ENCODE assay signal across 23 cellular contexts in genomic region chr2:69183659-69184058, GRCh38.
DNase-seq lines count a peak whose midpoint lies in the region; ATAC-seq, FAIRE-seq and TF ChIP-seq lines count a peak whose summit lies in the region.
"Had no signal": no experiment of that assay in that cellular context is flagged by ENCODE, and none has a peak within 500 bp of the region (broad histone marks: within the 10 kb centered on the region; RNA-seq: fewer than 3 reads in every experiment).

No MANE protein-coding gene starts in this region.

- H3K9me3 ChIP-seq in Panc1 (ENCODE audit: control insufficient read depth, insufficient read depth, low read depth, low read length), result no peaks in the 10 kb centered on the region
- H3K9me3 ChIP-seq in thoracic aorta, result no peaks in the 10 kb centered on the region
- H3K9me3 ChIP-seq: BLaER1, MG63 had no signal

- intact Hi-C loops in Panc1 (cut with micrococcal nuclease; ENCODE audit: unreplicated experiment), result no loop called here
- intact Hi-C loops in dendritic cell treated with granulocyte-macrophage colony-stimulating factor and Interleukin-4, amounts not matched to agents 40 ng/mL and 50 ng/mL, for 4 days (cut with micrococcal nuclease), result no loop called here

- H3K4me3 ChIP-seq in Panc1 (ENCODE audit: low read depth in 2 of 2, low read length in 2 of 2) (no peak overlapping the region), thoracic aorta (no peak overlapping the region)
- H3K4me3 ChIP-seq: BLaER1, MG63 had no signal

- ATAC-seq in Panc1 (no peak), thoracic aorta (ENCODE audit: insufficient number of reproducible peaks, low FRiP score, low read depth) (no peak)
- ATAC-seq: CD8-positive, alpha-beta T cell; Right ventricle myocardium inferior had no signal

- no peak for TF ChIP-seq POLR2A in GM12891 (IDR thresholded peaks at IDR 0.05; ENCODE audit: low read depth, low read length)

- TF ChIP-seq CTCF in Panc1 (IDR thresholded peaks at IDR 0.05) (no peak), mesothelial cell of epicardium (IDR thresholded peaks at IDR 0.05; ENCODE audit: unreplicated experiment) (no peak), thoracic aorta (IDR thresholded peaks at IDR 0.05) (no peak)

- POLR2A ChIA-PET in Panc1 (lab: Charles Lee), result interaction anchor here (0.5 kb wide), 1 partner anchor 10 kb away, joined by 3 read pairs; no protein-coding TSS in a partner anchor

- BruUV-seq in Panc1 (replicated peaks; lab: Mats Ljungman, UMichigan), result no TSS peak

- in situ Hi-C loops in Panc1 (cut with HindIII; ENCODE audit: low pct_unique_long_range_greater_than_20kb, low sequenced_read_pairs), result no loop called here

- peak overlapping the region; percentile 1 for H3K27ac Mint-ChIP-seq in dendritic cell treated with granulocyte-macrophage colony-stimulating factor and Interleukin-4, amounts not matched to agents 40 ng/mL and 50 ng/mL, for 4 days
- peak overlapping the region; percentile 66 for H3K27ac Mint-ChIP-seq in mesothelial cell of epicardium
- H3K27ac Mint-ChIP-seq: CD8-positive, alpha-beta T cell; IgD-negative memory B cell had no signal

- H3K4me1 ChIP-seq in Panc1 (ENCODE audit: control insufficient read depth, insufficient read depth, low read length), result peaks cover 12% of the 10 kb centered on the region
- H3K4me1 ChIP-seq in thoracic aorta (ENCODE audit: control insufficient read depth in 1 of 2, low read depth in 2 of 2), result peaks cover 15 to 52% of the 10 kb centered on the region in 2 donors
- H3K4me1 ChIP-seq: BLaER1 had no signal

- no peak overlapping the region for H3K4me3 Mint-ChIP-seq in dendritic cell treated with granulocyte-macrophage colony-stimulating factor and Interleukin-4, amounts not matched to agents 40 ng/mL and 50 ng/mL, for 4 days
- no peak overlapping the region for H3K4me3 Mint-ChIP-seq in mesothelial cell of epicardium
- H3K4me3 Mint-ChIP-seq: CD8-positive, alpha-beta T cell had no signal

- peaks cover 14% of the 10 kb centered on the region for H3K4me1 Mint-ChIP-seq in dendritic cell treated with granulocyte-macrophage colony-stimulating factor and Interleukin-4, amounts not matched to agents 40 ng/mL and 50 ng/mL, for 4 days (ENCODE audit: low read depth)
- H3K4me1 Mint-ChIP-seq in mesothelial cell of epicardium, result peaks cover 21% of the 10 kb centered on the region
- H3K4me1 Mint-ChIP-seq: IgD-negative memory B cell had no signal

- H3K27ac ChIP-seq in Panc1 (ENCODE audit: low read length) (peak overlapping the region; percentile 20; the same call in 1 of the 2 replicates), thoracic aorta (peak overlapping the region; percentile 0 to 51)
- H3K27ac ChIP-seq: BLaER1 had no signal

- no peaks in the 10 kb centered on the region for H3K27me3 ChIP-seq in Panc1 (ENCODE audit: control insufficient read depth, insufficient read depth, low read length)
- no peaks in the 10 kb centered on the region for H3K27me3 ChIP-seq in thoracic aorta (replicated peaks; ENCODE audit: insufficient read depth)
- H3K27me3 ChIP-seq: BLaER1, MG63 had no signal

- CTCF ChIA-PET in Panc1 (lab: Charles Lee), result no interaction called here

- no peaks in the 10 kb centered on the region for H3K9me3 Mint-ChIP-seq in dendritic cell treated with granulocyte-macrophage colony-stimulating factor and Interleukin-4, amounts not matched to agents 40 ng/mL and 50 ng/mL, for 4 days
- H3K9me3 Mint-ChIP-seq in mesothelial cell of epicardium, result no peaks in the 10 kb centered on the region
- H3K9me3 Mint-ChIP-seq: CD8-positive, alpha-beta T cell; IgD-negative memory B cell had no signal

- no peaks in the 10 kb centered on the region for H3K36me3 Mint-ChIP-seq in dendritic cell treated with granulocyte-macrophage colony-stimulating factor and Interleukin-4, amounts not matched to agents 40 ng/mL and 50 ng/mL, for 4 days (ENCODE audit: low read depth)
- peaks cover 43% of the 10 kb centered on the region for H3K36me3 Mint-ChIP-seq in mesothelial cell of epicardium
- H3K36me3 Mint-ChIP-seq: CD8-positive, alpha-beta T cell; IgD-negative memory B cell had no signal

- no peak for DNase-seq in Panc1 (ENCODE audit: low read depth, low spot score)
- no peak for DNase-seq in mesothelial cell of epicardium (ENCODE audit: low spot score in 2 of 2, unreplicated experiment in 2 of 2)
- no peak for DNase-seq in thoracic aorta (ENCODE audit: low spot score)
- DNase-seq in GM12891 (ENCODE audit: insufficient read length, low spot score), result no peak
- DNase-seq in NCI-H146 treated with DMSO at 0.1 percent for 48 hours (lab: John Stamatoyannopoulos, UW; ENCODE audit: unreplicated experiment), result no peak
- no peak for DNase-seq in NCI-H1092 (lab: John Stamatoyannopoulos, UW)
- DNase-seq: Calu3; CD8-positive, alpha-beta T cell; GF-D8; HCEC 1CT; Karpas-422; MG63; NCI-H1105 treated with DMSO at 0.1 percent for 48 hours; NCI-H510A; NCI-H748 treated with DMSO at 0.1 percent for 48 hours; NK-92 treated with Interleukin-12 subunit alpha and Interleukin-12 subunit beta, amount 100 ng/mL, for 24 hours had no signal

- H3K27me3 Mint-ChIP-seq in dendritic cell treated with granulocyte-macrophage colony-stimulating factor and Interleukin-4, amounts not matched to agents 40 ng/mL and 50 ng/mL, for 4 days, result peaks cover 3% of the 10 kb centered on the region
- no peaks in the 10 kb centered on the region for H3K27me3 Mint-ChIP-seq in mesothelial cell of epicardium (ENCODE audit: low read depth)

- no peak for FAIRE-seq in GM12891 (lab: Jason Lieb, UNC)
- FAIRE-seq: GM19239, HTR-8/SVneo, RCC 7860 had no signal

- H3K36me3 ChIP-seq in Panc1 (ENCODE audit: control insufficient read depth, insufficient read depth, low read length) (peaks cover 7% of the 10 kb centered on the region; the same call in 1 of the 2 replicates), thoracic aorta (peaks cover 4% of the 10 kb centered on the region)
- H3K36me3 ChIP-seq: BLaER1 had no signal

TF ChIP-seq in GM12891, 5 proteins besides CTCF, POLR2A, EP300 and RAD21:
- TF ChIP-seq POU2F2 (IDR thresholded peaks at IDR 0.05; ENCODE audit: low read depth, low read length) (no peak), POLR2AphosphoS5 (IDR thresholded peaks at IDR 0.05; ENCODE audit: low read depth, low read length) (no peak)
